In genomic region chr12:105296116-105297095, GRCh38 we compare ENCODE assay signal across 19 cellular contexts. TPM values are rescaled to one million over a fixed set of nuclear protein-coding genes. Genes with fewer than 3 reads are reported as not detected.
DNase-seq lines count a peak whose midpoint lies in the region; TF ChIP-seq lines count a peak whose summit lies in the region.
"Had no signal": no experiment of that assay in that cellular context is flagged by ENCODE, and none has a peak within 500 bp of the region (broad histone marks: within the 10 kb centered on the region; RNA-seq: fewer than 3 reads in every experiment).

No MANE protein-coding gene starts in this region.

- H2AK5ac ChIP-seq in H9 (ENCODE audit: insufficient read length, low read length) = no peak overlapping the region

- peaks cover 24 to 27% of the 10 kb centered on the region in 2 experiments for H3K4me1 Mint-ChIP-seq in H9
- H3K4me1 Mint-ChIP-seq: B cell; CD4-positive, CD25-positive, alpha-beta regulatory T cell; T-cell had no signal

- no peak overlapping the region for H4K5ac ChIP-seq in H9 (ENCODE audit: insufficient read length, low read depth, low read length)

- H3K4ac ChIP-seq in H9 (ENCODE audit: low read depth, low read length) = no peak overlapping the region

- H3K36me3 Mint-ChIP-seq in H9 (ENCODE audit: insufficient read depth in 1 of 3, low read depth in 3 of 3) = peaks cover 27 to 38% (median 27%) of the 10 kb centered on the region in 3 experiments
- H3K36me3 Mint-ChIP-seq: CD4-positive, CD25-positive, alpha-beta regulatory T cell had no signal

- POLR2A ChIA-PET in HEK293 (lab: Yijun Ruan, JAX) = no interaction called here

- H3K4me2 ChIP-seq in osteoblast (ENCODE audit: insufficient read depth, low read length) = no peak overlapping the region
- no peak overlapping the region for H3K4me2 ChIP-seq in H9 (ENCODE audit: insufficient read depth, insufficient read length, low read length)
- H3K4me2 ChIP-seq: KMS-11 had no signal

- H3K79me1 ChIP-seq in H9 (ENCODE audit: insufficient read depth, low read depth, low read length, poor library complexity, severe bottlenecking) = no peaks in the 10 kb centered on the region

- H3K9ac ChIP-seq in H9 (ENCODE audit: extremely low read depth, insufficient read length, low read length) = no peak overlapping the region
- H3K9ac ChIP-seq: KMS-11 had no signal

- H3K27ac ChIP-seq in HEK293 (ENCODE audit: extremely low read depth, low read depth, low read length) (no peak overlapping the region), osteoblast (ENCODE audit: low read depth, low read length) (no peak overlapping the region), H9 (ENCODE audit: insufficient read length, low read depth, low read length) (no peak overlapping the region)
- H3K27ac ChIP-seq: KMS-11 had no signal

- H3K4me1 ChIP-seq in HEK293 (ENCODE audit: control insufficient read depth, insufficient read depth, low read length) = no peaks in the 10 kb centered on the region
- H3K4me1 ChIP-seq in osteoblast (ENCODE audit: insufficient read depth, low read length) = peaks cover 11% of the 10 kb centered on the region
- no peaks in the 10 kb centered on the region for H3K4me1 ChIP-seq in H9 (ENCODE audit: insufficient read depth, low read length)

- no peak overlapping the region for H2BK5ac ChIP-seq in H9 (ENCODE audit: insufficient read length, low read length)

- no peak overlapping the region for H4K8ac ChIP-seq in H9 (replicated peaks; ENCODE audit: insufficient read length, low read depth, low read length)

- no peak overlapping the region for H3K4me3 ChIP-seq in HEK293 (ENCODE audit: low read depth, low read length)
- no peak overlapping the region for H3K4me3 ChIP-seq in osteoblast (ENCODE audit: insufficient read depth, low read length)

- no peaks in the 10 kb centered on the region for H3K79me2 ChIP-seq in osteoblast (ENCODE audit: insufficient read depth, low read length)
- H3K79me2 ChIP-seq in H9 (ENCODE audit: insufficient read depth, low read length) = no peaks in the 10 kb centered on the region

- no peak overlapping the region for H3K14ac ChIP-seq in H9 (ENCODE audit: insufficient read depth, low read length)

- no peak overlapping the region for H2BK15ac ChIP-seq in H9 (ENCODE audit: low read depth, low read length)

- H3K9me3 Mint-ChIP-seq in H9 = peaks cover 36 to 39% of the 10 kb centered on the region in 2 experiments

- no peak overlapping the region for H2BK120ac ChIP-seq in H9 (ENCODE audit: low read depth, low read length, poor library complexity, severe bottlenecking)

- H3K27ac Mint-ChIP-seq in H9 = no peak overlapping the region
- H3K27ac Mint-ChIP-seq: B cell; CD4-positive, CD25-positive, alpha-beta regulatory T cell; HFFc6; T-cell had no signal

- no peak overlapping the region for H2BK20ac ChIP-seq in H9 (ENCODE audit: low read depth, low read length, poor library complexity, severe bottlenecking)

- H3K27me3 Mint-ChIP-seq in H9 (ENCODE audit: low read depth) = no peaks in the 10 kb centered on the region; the same call in none of the 2 replicates

- H2AFZ ChIP-seq in osteoblast (ENCODE audit: low read length) (peak overlapping the region; percentile 32), H9 (ENCODE audit: low read length) (no peak overlapping the region)

- no peaks in the 10 kb centered on the region for H3K27me3 ChIP-seq in osteoblast (ENCODE audit: insufficient read depth, low read length)
- no peaks in the 10 kb centered on the region; the same call in 1 of the 2 replicates for H3K27me3 ChIP-seq in H9 (ENCODE audit: insufficient read depth, low read length)

- no CpG with 5 or more reads among the region's 8 CpGs for WGBS in H9 (ENCODE audit: extremely low coverage, insufficient read length, low lambda C conversion rate)

- no peaks in the 10 kb centered on the region for H3K23me2 ChIP-seq in H9 (ENCODE audit: insufficient read length, low read depth, low read length, poor library complexity, severe bottlenecking)

- no peak overlapping the region for H4K91ac ChIP-seq in H9 (ENCODE audit: insufficient read length, low read depth, low read length)

- no peak overlapping the region for H3T11ph ChIP-seq in H9 (ENCODE audit: low read length)

- TF ChIP-seq CTCF in HEK293 (tag by site-specific recombination; IDR thresholded peaks at IDR 0.05) (no peak), osteoblast (IDR thresholded peaks at IDR 0.05; ENCODE audit: extremely low read depth, low read depth, low read length) (no peak), H9 (conservative IDR thresholded peaks at IDR 0.05) (no peak)

- no peak overlapping the region for H3K18ac ChIP-seq in H9 (ENCODE audit: insufficient read length, low read depth, low read length)

- DNase-seq in NCI-H345 (lab: John Stamatoyannopoulos, UW) (peak; percentile 13), fibroblast of gingiva (ENCODE audit: low read depth) (peak; percentile 13), osteoblast (ENCODE audit: insufficient read length, low spot score, missing footprints) (peak; percentile 13), DMS79 (lab: John Stamatoyannopoulos, UW) (no peak), H9 (no peak)
- DNase-seq in activated T-cell treated with anti-CD3 and anti-CD28 coated beads, Interleukin-2, amount 50 U/mL, for 1 hour = no peak
- DNase-seq: Caco-2; CD4-positive, CD25-positive, alpha-beta regulatory T cell; GDM1; HFFc6; NCI-H2227 treated with DMSO at 0.1 percent for 48 hours; NCI-H524 treated with DMSO at 0.1 percent for 48 hours; PC-3; RPMI8226; SIG-M5; T-cell had no signal

- H3K4me3 Mint-ChIP-seq in H9 = no peak overlapping the region
- H3K4me3 Mint-ChIP-seq: B cell; CD4-positive, CD25-positive, alpha-beta regulatory T cell; HFFc6; T-cell had no signal

- no peak overlapping the region for H3K56ac ChIP-seq in H9 (ENCODE audit: insufficient read length, low read depth, low read length)

- no peaks in the 10 kb centered on the region for H3K9me3 ChIP-seq in HEK293 (ENCODE audit: control insufficient read depth, insufficient read depth, low read depth, low read length)
- H3K9me3 ChIP-seq in osteoblast (ENCODE audit: low read depth, low read length) = no peaks in the 10 kb centered on the region
- H3K9me3 ChIP-seq in H9 (ENCODE audit: control insufficient read depth, low read depth, low read length) = peaks cover 18% of the 10 kb centered on the region

- CTCF ChIA-PET in HEK293 (lab: Yijun Ruan, JAX) = interaction anchor here (0.6 to 1.3 kb wide), 2 partner anchors 17 to 19 kb away, joined by 3 to 4 read pairs; no protein-coding TSS in a partner anchor

- H4K20me1 ChIP-seq in osteoblast (ENCODE audit: insufficient read depth, low read length) (no peaks in the 10 kb centered on the region), H9 (ENCODE audit: control insufficient read depth, insufficient read depth, insufficient read length) (no peaks in the 10 kb centered on the region)

- no peak overlapping the region for H2BK12ac ChIP-seq in H9 (ENCODE audit: insufficient read length, low read depth, low read length)

- no peak overlapping the region for H3K23ac ChIP-seq in H9 (ENCODE audit: insufficient read length, low read depth, low read length)

- no peaks in the 10 kb centered on the region for H3K36me3 ChIP-seq in HEK293 (ENCODE audit: control insufficient read depth in 2 of 2, insufficient read depth in 1 of 2, low read length in 2 of 2)
- no peaks in the 10 kb centered on the region for H3K36me3 ChIP-seq in osteoblast (ENCODE audit: insufficient read depth, low read length)

TF ChIP-seq in HEK293, 187 proteins besides CTCF, POLR2A, EP300 and RAD21:
- TF ChIP-seq ZBTB8A (tag by site-specific recombination; IDR thresholded peaks at IDR 0.05) = no peak
- TF ChIP-seq ZNF585B (tag by site-specific recombination; IDR thresholded peaks at IDR 0.05) = no peak
- no peak for TF ChIP-seq ZBTB49 (tag by site-specific recombination; IDR thresholded peaks at IDR 0.05; ENCODE audit: low read depth)
- TF ChIP-seq SCRT2 (tag by site-specific recombination; IDR thresholded peaks at IDR 0.05) = peak; percentile 57; the same call in 1 of the 2 replicates
- TF ChIP-seq ZNF155 (tag by site-specific recombination; IDR thresholded peaks at IDR 0.05) = no peak
- TF ChIP-seq ZNF404 (tag by site-specific recombination; IDR thresholded peaks at IDR 0.05) = no peak
- TF ChIP-seq ZNF473 (tag by site-specific recombination; IDR thresholded peaks at IDR 0.05) = no peak

RNA-seq across cellular contexts. Expression of gene C12orf75, which starts 34.1 kb away (rescaled TPM):
- total RNA-seq in osteoblast = 48.5 and 58.0 TPM in 2 replicates
- 34.9 and 37.9 TPM in 2 replicates for total RNA-seq in H9 (2021)

Comparison
In these comparisons a context has a peak if more than half of its experiments do, and no peak if none do; other contexts are left out.
1. DNase-seq: peak in NCI-H345 (single experiment), fibroblast of gingiva (single experiment) and osteoblast (single experiment); none in activated T-cell treated with anti-CD3 and anti-CD28 coated beads, Interleukin-2, amount 50 U/mL, for 1 hour (single experiment), DMS79 (single experiment) and H9 (single experiment).